Comparison of ENCODE assay signal across 8 cellular contexts in the genomic region with DNA sequence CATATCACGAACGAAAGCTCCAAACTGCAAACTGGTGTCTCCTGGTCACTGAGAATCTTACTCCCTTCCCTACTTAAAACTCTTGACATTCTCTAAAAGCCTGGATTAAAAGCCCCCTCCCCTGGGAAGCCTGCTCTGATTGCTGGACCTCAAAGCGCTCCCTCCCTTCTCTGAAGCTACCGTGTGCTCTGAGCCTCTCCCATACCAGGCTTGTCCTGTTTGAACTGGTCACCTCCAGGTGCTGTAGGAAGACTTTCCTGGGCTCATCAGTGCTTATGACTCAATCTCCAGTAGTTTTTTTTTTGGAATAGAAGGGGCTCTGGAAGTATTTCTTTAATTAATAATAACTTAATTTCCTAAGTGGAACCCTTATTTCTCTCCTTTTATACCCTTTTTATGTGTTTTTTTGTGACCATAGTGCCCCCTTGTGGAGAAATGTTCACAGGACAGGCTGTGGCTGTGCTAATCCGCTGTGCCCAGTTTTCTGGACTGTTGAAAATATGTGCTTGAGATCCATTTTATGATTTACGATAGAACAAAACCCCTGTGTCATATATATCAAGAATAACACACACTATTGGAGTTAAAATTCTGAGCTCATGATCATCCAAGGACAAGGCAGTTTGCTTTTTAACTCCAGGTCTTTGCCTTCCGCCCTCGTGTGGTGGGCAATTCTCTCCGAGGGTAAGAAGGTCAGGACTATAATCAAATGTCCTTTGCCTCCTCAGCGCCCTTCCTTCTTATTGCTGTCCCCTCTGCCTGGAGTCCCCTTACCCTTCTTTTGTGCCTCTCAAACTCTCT. TPM values are rescaled to one million over a fixed set of nuclear protein-coding genes. Genes with fewer than 3 reads are reported as not detected.
A peak's percentile ranks its signal among the peaks of the same experiment; 100 is the strongest.
DNase-seq lines count a peak whose midpoint lies in the region; ATAC-seq and TF ChIP-seq lines count a peak whose summit lies in the region.

No MANE protein-coding gene starts in this region.

- no peaks in the 10 kb centered on the region for H3K36me3 Mint-ChIP-seq in activated T-helper 17 cell treated with anti-CD3 and anti-CD28 coated beads, Interleukin-2, amount 50 U/mL, for 72 hours (ENCODE audit: low read depth)

- TF ChIP-seq CTCF in lower lobe of right lung (IDR thresholded peaks at IDR 0.05), result peak; percentile 83

- H3K4me1 ChIP-seq in lower lobe of right lung, result no peaks in the 10 kb centered on the region

- DNase-seq in NCI-H2196 (lab: John Stamatoyannopoulos, UW; ENCODE audit: unreplicated experiment) (peak; percentile 40), NCI-H2196 treated with DMSO at 0.1 percent for 48 hours (lab: John Stamatoyannopoulos, UW; ENCODE audit: unreplicated experiment) (no peak), HCEC 1CT (peak; percentile 34), NCI-H82 treated with DMSO at 0.1 percent for 48 hours (lab: John Stamatoyannopoulos, UW; ENCODE audit: unreplicated experiment) (peak; percentile 16), cerebellum (ENCODE audit: low spot score) (peak; percentile 30), lower lobe of right lung (no peak)

- peaks cover 30% of the 10 kb centered on the region for H3K36me3 ChIP-seq in lower lobe of right lung

- no peaks in the 10 kb centered on the region for H3K4me1 Mint-ChIP-seq in activated T-helper 17 cell treated with anti-CD3 and anti-CD28 coated beads, Interleukin-2, amount 50 U/mL, for 72 hours

- intact Hi-C loops in lower lobe of right lung (cut with DNase I), result no loop called here

- no peak overlapping the region for H3K4me3 Mint-ChIP-seq in activated T-helper 17 cell treated with anti-CD3 and anti-CD28 coated beads, Interleukin-2, amount 50 U/mL, for 72 hours

- no peaks in the 10 kb centered on the region for H3K9me3 ChIP-seq in lower lobe of right lung

- H3K27me3 Mint-ChIP-seq in activated T-helper 17 cell treated with anti-CD3 and anti-CD28 coated beads, Interleukin-2, amount 50 U/mL, for 72 hours, result peaks cover 42% of the 10 kb centered on the region

- no peaks in the 10 kb centered on the region for H3K27me3 ChIP-seq in lower lobe of right lung (ENCODE audit: low read depth)

- H3K9me3 Mint-ChIP-seq in activated T-helper 17 cell treated with anti-CD3 and anti-CD28 coated beads, Interleukin-2, amount 50 U/mL, for 72 hours, result no peaks in the 10 kb centered on the region

- no peak overlapping the region for H3K4me3 ChIP-seq in lower lobe of right lung

- no peak overlapping the region for H3K27ac ChIP-seq in lower lobe of right lung

- H3K27ac Mint-ChIP-seq in activated T-helper 17 cell treated with anti-CD3 and anti-CD28 coated beads, Interleukin-2, amount 50 U/mL, for 72 hours, result no peak overlapping the region

- peak; percentile 65 to 77 for ATAC-seq in lower lobe of right lung
- no peak for ATAC-seq in activated T-helper 17 cell treated with anti-CD3 and anti-CD28 coated beads, Interleukin-2, amount 50 U/mL, for 72 hours (replicated peaks)
- ATAC-seq in activated CD4-positive, CD25-positive, alpha-beta regulatory T cell treated with anti-CD3 and anti-CD28 coated beads, Interleukin-2, amount 50 U/mL, for 24 hours, result no peak

RNA-seq across cellular contexts. Expression of a gene that starts 16.9 kb away (rescaled TPM):
- 11.3 TPM for total RNA-seq in cerebellum
- total RNA-seq in lower lobe of right lung, result 37.6 TPM
- under 1 TPM in 1 of 2 donors, not detected in 1; 0.11 TPM for total RNA-seq in activated T-helper 17 cell treated with anti-CD3 and anti-CD28 coated beads, Interleukin-2, amount 50 U/mL, for 72 hours

RNA-seq across cellular contexts. Expression of a gene that starts 55.5 kb away (rescaled TPM):
- total RNA-seq in cerebellum (7.0 TPM), lower lobe of right lung (56.6 TPM)
- not detected for total RNA-seq in activated T-helper 17 cell treated with anti-CD3 and anti-CD28 coated beads, Interleukin-2, amount 50 U/mL, for 72 hours

Comparison
In these comparisons a context has a peak if more than half of its experiments do, and no peak if none do; other contexts are left out.
1. DNase-seq: peak in NCI-H2196 (single experiment), HCEC 1CT (single experiment), NCI-H82 treated with DMSO at 0.1 percent for 48 hours (single experiment) and cerebellum (single experiment); none in NCI-H2196 treated with DMSO at 0.1 percent for 48 hours (single experiment) and lower lobe of right lung (single experiment).
2. ATAC-seq: peak in lower lobe of right lung (2 of 2); none in activated T-helper 17 cell treated with anti-CD3 and anti-CD28 coated beads, Interleukin-2, amount 50 U/mL, for 72 hours (single experiment) and activated CD4-positive, CD25-positive, alpha-beta regulatory T cell treated with anti-CD3 and anti-CD28 coated beads, Interleukin-2, amount 50 U/mL, for 24 hours (0 of 2).
3. RNA of a gene that starts 16.9 kb away (total RNA-seq): 37.6 TPM in lower lobe of right lung (single experiment) and 11.3 TPM in cerebellum (single experiment); 0.11 TPM in activated T-helper 17 cell treated with anti-CD3 and anti-CD28 coated beads, Interleukin-2, amount 50 U/mL, for 72 hours; every median in the first group is over 10 times any median in the second.